ENCODE assay signal across 30 cellular contexts in the genomic region with DNA sequence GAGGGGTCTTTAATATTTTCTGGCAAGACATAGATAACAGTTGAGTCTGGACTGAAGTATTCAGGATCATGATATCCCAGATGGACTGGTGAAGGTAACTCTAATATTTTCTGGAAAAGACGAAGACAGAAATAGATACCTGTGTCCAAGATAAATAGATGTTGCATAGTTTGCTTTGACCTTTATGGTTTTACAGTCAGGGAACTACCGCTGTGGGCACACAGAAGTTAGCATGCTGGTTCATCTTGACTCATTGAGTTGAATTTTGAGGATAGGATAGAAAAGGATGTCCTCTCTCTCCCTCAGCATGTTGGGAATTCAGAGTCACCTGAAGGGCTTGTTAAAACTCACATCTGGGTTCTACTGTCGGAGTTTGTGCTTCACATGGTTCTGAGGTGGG. TPM values are rescaled to one million over a fixed set of nuclear protein-coding genes. Genes with fewer than 3 reads are reported as not detected.
"Had no signal": no experiment of that assay in that cellular context is flagged by ENCODE, and none has a peak within 500 bp of the region (broad histone marks: within the 10 kb centered on the region; RNA-seq: fewer than 3 reads in every experiment).

No MANE protein-coding gene starts in this region.

- H3K9me3 ChIP-seq: neutrophil, ovary, psoas muscle, right lobe of liver, sigmoid colon, spleen, suprapubic skin, testis, tibial artery, transverse colon, upper lobe of right lung, uterus had no signal

- H3K4me3 ChIP-seq: ovary, psoas muscle, right lobe of liver, sigmoid colon, spleen, suprapubic skin, testis, tibial artery, transverse colon, upper lobe of right lung, uterus had no signal

- H3K9ac ChIP-seq: parathyroid adenoma had no signal

- H3K27me3 ChIP-seq: ovary, right lobe of liver, sigmoid colon, spleen, suprapubic skin, testis, tibial artery, transverse colon, upper lobe of right lung, uterus had no signal

- H3K79me2 ChIP-seq: parathyroid adenoma had no signal

- H3K27ac ChIP-seq: neutrophil, ovary, parathyroid adenoma, psoas muscle, right lobe of liver, sigmoid colon, spleen, suprapubic skin, testis, tibial artery, transverse colon, upper lobe of right lung, uterus had no signal

- H2AFZ ChIP-seq: parathyroid adenoma had no signal

- ATAC-seq: naive thymus-derived CD8-positive, alpha-beta T cell; natural killer cell treated with Interleukin-12 subunit alpha and Interleukin-12 subunit beta and Interleukin-15 and Interleukin-18, amount 100 ng/mL, for 72 hours; psoas muscle; right cardiac atrium; right lobe of liver; stimulated activated memory B cell treated with anti-CD40 and anti-IgM and Interleukin-4, amounts not matched to agents 10 μg/mL and 1 μg/mL and 100 μg/mL, for 72 hours; stimulated activated naive CD8-positive, alpha-beta T cell treated with anti-CD3 and anti-CD28 coated beads, Interleukin-15, amount 100 ng/mL, for 72 hours; stimulated activated naive CD8-positive, alpha-beta T cell treated with anti-CD3 and anti-CD28 coated beads, Interleukin-15, Interleukin-2, amounts not matched to agents 100 U/mL and 50 U/mL, for 24 hours; upper lobe of right lung had no signal

- H3K36me3 ChIP-seq: neutrophil, ovary, right lobe of liver, sigmoid colon, spleen, suprapubic skin, tibial artery, transverse colon, upper lobe of right lung, uterus had no signal

- H3K4me1 ChIP-seq: parathyroid adenoma, psoas muscle, right lobe of liver, spleen, suprapubic skin, testis, transverse colon, upper lobe of right lung, uterus had no signal

- DNase-seq: naive thymus-derived CD8-positive, alpha-beta T cell; nephron progenitor cell; nucleus accumbens; ovary; posterior cingulate gyrus; psoas muscle; right cardiac atrium; right lobe of liver; sigmoid colon; small intestine; spleen; stimulated activated CD4-positive, alpha-beta T cell treated with anti-CD3 and anti-CD28 coated beads, Interleukin-12 subunit alpha, Interleukin-12 subunit beta, amount 100 ng/mL, for 4 hours; stimulated activated CD4-positive, alpha-beta T cell treated with anti-CD3 and anti-CD28 coated beads, Interleukin-1b, Interleukin-23, amount 100 ng/mL, for 48 hours; stimulated activated CD4-positive, alpha-beta T cell treated with anti-CD3 and anti-CD28 coated beads, Interleukin-4, amount 100 ng/mL, for 1 hour; stimulated activated CD4-positive, alpha-beta T cell treated with anti-CD3 and anti-CD28 coated beads, Interleukin-4, amount 100 ng/mL, for 4 hours; stimulated activated CD8-positive, alpha-beta memory T cell treated with anti-CD3 and anti-CD28 coated beads, Interleukin-4, amount 100 ng/mL, for 48 hours; stimulated activated naive CD4-positive, alpha-beta T cell; stimulated activated naive CD8-positive, alpha-beta T cell treated with anti-CD3 and anti-CD28 coated beads, Interleukin-15, amount 100 ng/mL, for 72 hours; stimulated activated naive CD8-positive, alpha-beta T cell treated with anti-CD3 and anti-CD28 coated beads, Interleukin-15, Interleukin-2, amounts not matched to agents 100 U/mL and 50 U/mL, for 24 hours; substantia nigra; testis; tibial artery; transverse colon; upper lobe of right lung; uterus had no signal

RNA-seq across cellular contexts. Expression of a gene that starts 20.8 kb away (rescaled TPM):
- total RNA-seq: naive thymus-derived CD8-positive, alpha-beta T cell; natural killer cell treated with Interleukin-12 subunit alpha and Interleukin-12 subunit beta and Interleukin-15 and Interleukin-18, amount 100 ng/mL, for 72 hours had no signal
- polyA plus RNA-seq: naive thymus-derived CD8-positive, alpha-beta T cell had no signal
